12 cellular contexts compared by ENCODE assay signal in genomic region chr16:57564571-57565270, GRCh38. TPM values are rescaled to one million over a fixed set of nuclear protein-coding genes. Genes with fewer than 3 reads are reported as not detected.
DNase-seq lines count a peak whose midpoint lies in the region; ATAC-seq and TF ChIP-seq lines count a peak whose summit lies in the region.
"Had no signal": no experiment of that assay in that cellular context is flagged by ENCODE, and none has a peak within 500 bp of the region (broad histone marks: within the 10 kb centered on the region; RNA-seq: fewer than 3 reads in every experiment).

No MANE protein-coding gene starts in this region.

- no peak for TF ChIP-seq CTCF in RWPE2 (IDR thresholded peaks at IDR 0.05; ENCODE audit: poor library complexity, severe bottlenecking)
- TF ChIP-seq CTCF in epithelial cell of esophagus (IDR thresholded peaks at IDR 0.05; ENCODE audit: insufficient read depth, low read depth, low read length, missing control alignments): no peak

- peak; percentile 10 for DNase-seq in HCEC 1CT
- peak; percentile 49 for DNase-seq in RWPE2 (ENCODE audit: low spot score)
- peak; percentile 29 for DNase-seq in epithelial cell of esophagus (ENCODE audit: low read depth)
- DNase-seq in renal cortical epithelial cell (ENCODE audit: low read depth): peak; percentile 10
- no peak for DNase-seq in C1 segment of cervical spinal cord (lab: John Stamatoyannopoulos, UW)
- DNase-seq in putamen (ENCODE audit: low spot score): no peak
- DNase-seq in middle frontal gyrus (ENCODE audit: extremely low spot score, low spot score): no peak
- DNase-seq: central memory CD4-positive, alpha-beta T cell; naive thymus-derived CD4-positive, alpha-beta T cell; NCI-H1436 treated with DMSO at 0.1 percent for 48 hours; NCI-H526; Right ventricle myocardium superior had no signal

- no peaks in the 10 kb centered on the region for H3K4me1 ChIP-seq in RWPE2 (ENCODE audit: insufficient read depth, poor library complexity, severe bottlenecking)

- peak; percentile 41; the same call in 1 of the 3 replicates for ATAC-seq in RWPE2 (ENCODE audit: low read depth)
- ATAC-seq: naive thymus-derived CD4-positive, alpha-beta T cell had no signal

- H3K4me3 ChIP-seq in RWPE2 (ENCODE audit: severe bottlenecking): no peak overlapping the region
- H3K4me3 ChIP-seq in epithelial cell of esophagus (ENCODE audit: low read length): no peak overlapping the region

- H3K27ac ChIP-seq in RWPE2 (ENCODE audit: poor library complexity, severe bottlenecking): no peak overlapping the region

- no peaks in the 10 kb centered on the region for H3K36me3 ChIP-seq in RWPE2 (ENCODE audit: low read depth)

- no peaks in the 10 kb centered on the region for H3K27me3 ChIP-seq in RWPE2 (ENCODE audit: insufficient read depth, poor library complexity, severe bottlenecking)

- H3K9me3 ChIP-seq in RWPE2 (ENCODE audit: severe bottlenecking): no peaks in the 10 kb centered on the region

RNA-seq across cellular contexts. Expression of gene ADGRG5, which starts 22.3 kb away (rescaled TPM):
- total RNA-seq in renal cortical epithelial cell: not detected in 2 replicates

RNA-seq across cellular contexts. Expression of gene CCDC102A, which starts 28.4 kb away (rescaled TPM):
- total RNA-seq in renal cortical epithelial cell: 13.9 and 27.3 TPM in 2 replicates

Comparison
In these comparisons a context has a peak if more than half of its experiments do, and no peak if none do; other contexts are left out.
1. DNase-seq: peak in HCEC 1CT (single experiment), RWPE2 (single experiment), epithelial cell of esophagus (single experiment) and renal cortical epithelial cell (single experiment); none in C1 segment of cervical spinal cord (0 of 14), putamen (single experiment) and middle frontal gyrus (single experiment).